ENCODE assay signal across 1 cellular context in genomic region chr12:47413806-47414205, GRCh38.
TF ChIP-seq lines count a peak whose summit lies in the region.

No MANE protein-coding gene starts in this region.

TF ChIP-seq in GM23338, 12 proteins besides CTCF, POLR2A, EP300 and RAD21 (continued from another document):
- TF ChIP-seq POLR2AphosphoS5 (IDR thresholded peaks at IDR 0.05; ENCODE audit: low read depth) (no peak), EZH2 (IDR thresholded peaks at IDR 0.05; ENCODE audit: low read depth, unreplicated experiment) (no peak), EZH2phosphoT487 (IDR thresholded peaks at IDR 0.05; ENCODE audit: unreplicated experiment) (no peak)
- TF ChIP-seq, protein P1, sequence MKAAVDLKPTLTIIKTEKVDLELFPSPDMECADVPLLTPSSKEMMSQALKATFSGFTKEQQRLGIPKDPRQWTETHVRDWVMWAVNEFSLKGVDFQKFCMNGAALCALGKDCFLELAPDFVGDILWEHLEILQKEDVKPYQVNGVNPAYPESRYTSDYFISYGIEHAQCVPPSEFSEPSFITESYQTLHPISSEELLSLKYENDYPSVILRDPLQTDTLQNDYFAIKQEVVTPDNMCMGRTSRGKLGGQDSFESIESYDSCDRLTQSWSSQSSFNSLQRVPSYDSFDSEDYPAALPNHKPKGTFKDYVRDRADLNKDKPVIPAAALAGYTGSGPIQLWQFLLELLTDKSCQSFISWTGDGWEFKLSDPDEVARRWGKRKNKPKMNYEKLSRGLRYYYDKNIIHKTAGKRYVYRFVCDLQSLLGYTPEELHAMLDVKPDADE (IDR thresholded peaks at IDR 0.05), result no peak
TF ChIP-seq in GM23338: peak in this region for 0.
